In genomic region chr22:40044102-40044869, GRCh38 we compare ENCODE assay signal across 8 cellular contexts. TPM values are rescaled to one million over a fixed set of nuclear protein-coding genes. Genes with fewer than 3 reads are reported as not detected.
DNase-seq lines count a peak whose midpoint lies in the region; ATAC-seq and TF ChIP-seq lines count a peak whose summit lies in the region.

No MANE protein-coding gene starts in this region.

- DNase-seq in NCI-H1694 treated with DMSO at 0.1 percent for 48 hours (lab: John Stamatoyannopoulos, UW) (peak; percentile 99), T-helper 17 cell (peak; percentile 89 to 96 (median 95)), left ventricle myocardium inferior (peak; percentile 98), posterior vena cava (ENCODE audit: low spot score) (peak; percentile 99), upper lobe of right lung (peak; percentile 97)

- peak overlapping the region; percentile 100 for H3K27ac Mint-ChIP-seq in T-helper 17 cell

- peak; percentile 73 for ATAC-seq in GM18499 (IDR thresholded peaks at IDR 0.05; ENCODE audit: insufficient read depth, unreplicated experiment)
- peak; percentile 79 for ATAC-seq in HG02938 (IDR thresholded peaks at IDR 0.05; ENCODE audit: unreplicated experiment)
- peak; percentile 89 for ATAC-seq in T-helper 17 cell
- ATAC-seq in upper lobe of right lung, result peak; percentile 96

- H3K27me3 Mint-ChIP-seq in T-helper 17 cell, result peaks cover 7% of the 10 kb centered on the region

- TF ChIP-seq CTCF in left ventricle myocardium inferior (IDR thresholded peaks at IDR 0.05; ENCODE audit: borderline replicate concordance) (no peak), upper lobe of right lung (IDR thresholded peaks at IDR 0.05) (no peak)

- intact Hi-C loops in left ventricle myocardium inferior (cut with micrococcal nuclease) (no loop called here), posterior vena cava (cut with DNase I) (loop anchor here in 1 of 2 donors (10.0 kb wide), 1 partner anchor 301 kb away; the partner anchor contains the start of gene ADSL), upper lobe of right lung (cut with DNase I) (loop anchor here (10.0 kb wide), 1 partner anchor 301 kb away; the partner anchor contains the start of gene ADSL)

- peak overlapping the region; percentile 72 for H3K4me3 ChIP-seq in left ventricle myocardium inferior
- H3K4me3 ChIP-seq in upper lobe of right lung, result peak overlapping the region; percentile 67

- peaks cover 8% of the 10 kb centered on the region for H3K27me3 ChIP-seq in left ventricle myocardium inferior (ENCODE audit: low read depth)
- H3K27me3 ChIP-seq in upper lobe of right lung, result peaks cover under 1% of the 10 kb centered on the region

- H3K36me3 ChIP-seq in left ventricle myocardium inferior (no peaks in the 10 kb centered on the region), upper lobe of right lung (no peaks in the 10 kb centered on the region)

- peaks cover 8% of the 10 kb centered on the region for H3K36me3 Mint-ChIP-seq in T-helper 17 cell (ENCODE audit: low read depth)

- peak overlapping the region; percentile 99 for H3K4me3 Mint-ChIP-seq in T-helper 17 cell

- H3K4me1 Mint-ChIP-seq in T-helper 17 cell, result peaks cover 34% of the 10 kb centered on the region

- H3K9me3 ChIP-seq in T-helper 17 cell (ENCODE audit: control insufficient read depth, low read length, poor library complexity, severe bottlenecking) (no peaks in the 10 kb centered on the region), left ventricle myocardium inferior (replicated peaks) (no peaks in the 10 kb centered on the region), upper lobe of right lung (no peaks in the 10 kb centered on the region)

- peaks cover 57% of the 10 kb centered on the region for H3K4me1 ChIP-seq in left ventricle myocardium inferior
- peaks cover 27% of the 10 kb centered on the region for H3K4me1 ChIP-seq in upper lobe of right lung

- H3K27ac ChIP-seq in angular gyrus (ENCODE audit: low read depth, low read length) (peak overlapping the region; percentile 95), left ventricle myocardium inferior (replicated peaks) (peak overlapping the region; percentile 95), upper lobe of right lung (peak overlapping the region; percentile 89)

RNA-seq across cellular contexts. Expression of gene FAM83F, which starts 49.5 kb away (rescaled TPM):
- 1 to 10 TPM; 1.6 to 2.1 TPM for total RNA-seq in T-helper 17 cell
- 4.4 TPM for total RNA-seq in left ventricle myocardium inferior
- total RNA-seq in posterior vena cava, result under 1 TPM in 1 of 2 donors, not detected in 1; 0.42 TPM
- 0.35 TPM for total RNA-seq in upper lobe of right lung

Comparison
In these comparisons a context has a peak if more than half of its experiments do, and no peak if none do; other contexts are left out.
1. Peak in every context shown above with its lines: DNase-seq, ATAC-seq, H3K4me3 ChIP-seq and H3K27ac ChIP-seq.